In genomic region chr17:48627625-48628510, GRCh38 we compare ENCODE assay signal across 22 cellular contexts. TPM values are rescaled to one million over a fixed set of nuclear protein-coding genes. Genes with fewer than 3 reads are reported as not detected.
A peak's percentile ranks its signal among the peaks of the same experiment; 100 is the strongest.
DNase-seq lines count a peak whose midpoint lies in the region; ATAC-seq, FAIRE-seq and TF ChIP-seq lines count a peak whose summit lies in the region.
"Had no signal": no experiment of that assay in that cellular context is flagged by ENCODE, and none has a peak within 500 bp of the region (broad histone marks: within the 10 kb centered on the region; RNA-seq: fewer than 3 reads in every experiment).

No MANE protein-coding gene starts in this region.

- no peak for ATAC-seq in natural killer cell
- ATAC-seq in natural killer cell treated with Interleukin-12 subunit alpha and Interleukin-12 subunit beta and Interleukin-15 and Interleukin-18, amount 100 ng/mL, for 72 hours: no peak
- ATAC-seq in K562: peak; percentile 1
- no peak for ATAC-seq in HG03354 (IDR thresholded peaks at IDR 0.05; ENCODE audit: poor library complexity, severe bottlenecking, unreplicated experiment)

- POLR2A ChIA-PET in K562 (lab: Yijun Ruan, JAX): interaction anchor here (0.6 to 4.0 kb wide), 7 partner anchors 8 to 611 kb away, joined by 3 to 43 read pairs (median 3); no protein-coding TSS in a partner anchor

- H3K4me2 ChIP-seq in K562 (ENCODE audit: insufficient read depth, low read length): peak overlapping the region; percentile 99
- H3K4me2 ChIP-seq: BLaER1 had no signal

- H3K27me3 Mint-ChIP-seq in natural killer cell (ENCODE audit: low read depth in 2 of 2) (peaks cover 80 to 90% of the 10 kb centered on the region in 2 donors), mesothelial cell of epicardium (ENCODE audit: low read depth) (peaks cover 87% of the 10 kb centered on the region)
- H3K27me3 Mint-ChIP-seq in natural killer cell treated with Interleukin-12 subunit alpha and Interleukin-12 subunit beta and Interleukin-15 and Interleukin-18, amount 100 ng/mL, for 72 hours: peaks cover 63 to 78% of the 10 kb centered on the region in 2 donors

- no peaks in the 10 kb centered on the region for H3K9me3 ChIP-seq in K562 (replicated peaks; ENCODE audit: control insufficient read depth, insufficient read depth, low read depth, low read length)
- H3K9me3 ChIP-seq: BLaER1, left ventricle myocardium inferior, stomach, tibial nerve had no signal

- no peaks in the 10 kb centered on the region for H3K9me3 Mint-ChIP-seq in natural killer cell
- H3K9me3 Mint-ChIP-seq in natural killer cell treated with Interleukin-12 subunit alpha and Interleukin-12 subunit beta and Interleukin-15 and Interleukin-18, amount 100 ng/mL, for 72 hours: no peaks in the 10 kb centered on the region
- H3K9me3 Mint-ChIP-seq in mesothelial cell of epicardium: no peaks in the 10 kb centered on the region
- H3K9me3 Mint-ChIP-seq: activated CD4-positive, alpha-beta memory T cell treated with anti-CD3 and anti-CD28 coated beads for 36 hours; dendritic cell treated with granulocyte-macrophage colony-stimulating factor and Interleukin-4, amounts not matched to agents 40 ng/mL and 50 ng/mL, for 4 days had no signal

- no peak for TF ChIP-seq EP300 in K562 (IDR thresholded peaks at IDR 0.05; ENCODE audit: low read length)

- peak overlapping the region; percentile 73 for H2AFZ ChIP-seq in K562 (ENCODE audit: low read depth, low read length)

- H3K9me1 ChIP-seq in K562 (ENCODE audit: control insufficient read depth, insufficient read depth, low read length): no peaks in the 10 kb centered on the region

- CTCF ChIA-PET in K562 (lab: Yijun Ruan, JAX; ENCODE audit: low intra/inter-chr PET ratio): no interaction called here

- intact Hi-C loops in natural killer cell (cut with micrococcal nuclease): no loop called here
- intact Hi-C loops in K562 (cut with micrococcal nuclease): loop anchor here (2.0 to 5.0 kb wide), 2 partner anchors 81 to 369 kb away; partner anchors contain the start of gene IGF2BP1

- in situ Hi-C loops in K562 (cut with MboI): loop anchor here (10.0 kb wide), 1 partner anchor 593 kb away; the partner anchor contains the start of gene COPZ2

- H3K4me1 ChIP-seq in K562 (replicated peaks in 1 of 2; ENCODE audit: control insufficient read depth in 2 of 2, insufficient read depth in 2 of 2, low read length in 2 of 2): peaks cover 39 to 67% of the 10 kb centered on the region in 2 experiments

- H3K27ac ChIP-seq in K562 (ENCODE audit: extremely low read depth, low read depth, low read length): peak overlapping the region; percentile 97
- H3K27ac ChIP-seq: BLaER1, cardiac muscle cell, left ventricle myocardium inferior, stomach, tibial nerve had no signal

- H3K4me3 Mint-ChIP-seq in natural killer cell: peak overlapping the region; percentile 64
- H3K4me3 Mint-ChIP-seq in natural killer cell treated with Interleukin-12 subunit alpha and Interleukin-12 subunit beta and Interleukin-15 and Interleukin-18, amount 100 ng/mL, for 72 hours: no peak overlapping the region
- peak overlapping the region; percentile 84 for H3K4me3 Mint-ChIP-seq in mesothelial cell of epicardium
- H3K4me3 Mint-ChIP-seq: dendritic cell treated with granulocyte-macrophage colony-stimulating factor and Interleukin-4, amounts not matched to agents 40 ng/mL and 50 ng/mL, for 4 days had no signal

- peak overlapping the region; percentile 97 for H3K4me3 ChIP-seq in K562
- H3K4me3 ChIP-seq: BLaER1, cardiac muscle cell, left ventricle myocardium inferior, stomach, tibial nerve had no signal

- 0 out of 2 replicates have a peak, but pooled peaks have one; percentile 38 for TF ChIP-seq POLR2A in K562 (conservative IDR thresholded peaks at IDR 0.05)

- peaks cover 19% of the 10 kb centered on the region for H4K20me1 ChIP-seq in K562 (replicated peaks; ENCODE audit: control insufficient read depth, insufficient read depth, low read length)

- H3K27me3 ChIP-seq in K562 (ENCODE audit: control insufficient read depth in 2 of 2, insufficient read depth in 2 of 2, low read length in 2 of 2): no peaks in the 10 kb centered on the region

- peak overlapping the region; percentile 91 to 95 for H3K9ac ChIP-seq in K562 (ENCODE audit: insufficient read depth in 1 of 2, low read depth in 2 of 2, low read length in 2 of 2)
- H3K9ac ChIP-seq: BLaER1 had no signal

- peaks cover 19% of the 10 kb centered on the region for H3K36me3 ChIP-seq in K562 (ENCODE audit: control insufficient read depth, insufficient read depth, low read length)
- H3K36me3 ChIP-seq: BLaER1, cardiac muscle cell, left ventricle myocardium inferior, stomach, tibial nerve had no signal

- DNase-seq in natural killer cell: no peak
- DNase-seq in natural killer cell treated with Interleukin-12 subunit alpha and Interleukin-12 subunit beta and Interleukin-15 and Interleukin-18, amount 100 ng/mL, for 72 hours (ENCODE audit: low spot score): no peak
- DNase-seq in K562 (ENCODE audit: extremely low read depth in 1 of 4, low spot score in 3 of 4): peak in 2 of 4 experiments; percentile 54 to 63
- DNase-seq in mesothelial cell of epicardium (ENCODE audit: low spot score in 2 of 2, unreplicated experiment in 2 of 2): no peak
- no peak for DNase-seq in NK-92 treated with Interleukin-12 subunit alpha and Interleukin-12 subunit beta, amount 100 ng/mL, for 24 hours (lab: John Stamatoyannopoulos, UW)
- DNase-seq in glomerular visceral epithelial cell (ENCODE audit: extremely low spot score): no peak
- DNase-seq in NCI-H446 treated with DMSO at 0.1 percent for 48 hours (lab: John Stamatoyannopoulos, UW): no peak
- DNase-seq: activated CD4-positive, alpha-beta memory T cell treated with anti-CD3 and anti-CD28 coated beads for 36 hours; activated gamma-delta T cell treated with Interleukin-2 at 50 U/mL for 16 hours; amniotic stem cell; GOT3; left ventricle myocardium inferior; NCI-H2171; stimulated activated CD4-positive, alpha-beta T cell treated with anti-CD3 and anti-CD28 coated beads, Interleukin-4, amount 100 ng/mL, for 4 hours; stomach had no signal

- TF ChIP-seq RAD21 in K562 (CRISPR knock-in tag; conservative IDR thresholded peaks at IDR 0.05 in 1 of 2, IDR thresholded peaks at IDR 0.05 in 1 of 2): no peak

- no peak overlapping the region for H3K27ac Mint-ChIP-seq in natural killer cell
- no peak overlapping the region for H3K27ac Mint-ChIP-seq in natural killer cell treated with Interleukin-12 subunit alpha and Interleukin-12 subunit beta and Interleukin-15 and Interleukin-18, amount 100 ng/mL, for 72 hours
- peak overlapping the region; percentile 26 for H3K27ac Mint-ChIP-seq in mesothelial cell of epicardium
- H3K27ac Mint-ChIP-seq: activated CD4-positive, alpha-beta memory T cell treated with anti-CD3 and anti-CD28 coated beads for 36 hours; dendritic cell treated with granulocyte-macrophage colony-stimulating factor and Interleukin-4, amounts not matched to agents 40 ng/mL and 50 ng/mL, for 4 days had no signal

- no TSS peak for BruUV-seq in K562 (replicated peaks; lab: Mats Ljungman, UMichigan)

- TF ChIP-seq CTCF in natural killer cell (IDR thresholded peaks at IDR 0.05): no peak
- TF ChIP-seq CTCF in K562 (IDR thresholded peaks at IDR 0.05 in 2 of 3, conservative IDR thresholded peaks at IDR 0.05 in 1 of 3; ENCODE audit: insufficient read depth in 2 of 3, low read depth in 1 of 3, low read length in 3 of 3): no peak
- no peak for TF ChIP-seq CTCF in mesothelial cell of epicardium (IDR thresholded peaks at IDR 0.05; ENCODE audit: unreplicated experiment)

- FAIRE-seq in K562 (lab: Jason Lieb, UNC): no peak
- FAIRE-seq: D721Med had no signal

- H3K4me1 Mint-ChIP-seq in natural killer cell (peaks cover 18 to 22% of the 10 kb centered on the region in 2 donors), mesothelial cell of epicardium (peaks cover 51% of the 10 kb centered on the region)
- H3K4me1 Mint-ChIP-seq in natural killer cell treated with Interleukin-12 subunit alpha and Interleukin-12 subunit beta and Interleukin-15 and Interleukin-18, amount 100 ng/mL, for 72 hours (ENCODE audit: low read depth in 2 of 2): peaks cover 17 to 27% of the 10 kb centered on the region in 2 donors

- H3K79me2 ChIP-seq in K562 (ENCODE audit: control insufficient read depth, insufficient read depth, low read length): peaks cover 84% of the 10 kb centered on the region

- H3K36me3 Mint-ChIP-seq in natural killer cell (no peaks in the 10 kb centered on the region), mesothelial cell of epicardium (peaks cover 14% of the 10 kb centered on the region)
- no peaks in the 10 kb centered on the region for H3K36me3 Mint-ChIP-seq in natural killer cell treated with Interleukin-12 subunit alpha and Interleukin-12 subunit beta and Interleukin-15 and Interleukin-18, amount 100 ng/mL, for 72 hours
- H3K36me3 Mint-ChIP-seq: activated CD4-positive, alpha-beta memory T cell treated with anti-CD3 and anti-CD28 coated beads for 36 hours had no signal

- WGBS in K562 (ENCODE audit: insufficient coverage, low coverage, missing lambda C conversion rate): 3% methylated on average over 25 of the region's 27 CpGs

RNA-seq across cellular contexts. Expression of gene HOXB9, which starts 1.7 kb away (rescaled TPM):
- total RNA-seq in natural killer cell: 1 to 10 TPM in 1 of 3 donors, under 1 TPM in 2; 0.12 to 1.0 (median 0.18) TPM
- total RNA-seq in natural killer cell treated with Interleukin-12 subunit alpha and Interleukin-12 subunit beta and Interleukin-15 and Interleukin-18, amount 100 ng/mL, for 72 hours: 1 to 10 TPM in 1 of 2 donors, under 1 TPM in 1; 0.78 to 2.7 TPM
- total RNA-seq in K562 (2011; cell fraction: chromatin; rRNA removed; ENCODE audit: low replicate concordance): 92.5 and 108 TPM in 2 replicates
- total RNA-seq in K562 (2011; cell fraction: nucleolus; rRNA removed): 55.1 and 62.2 TPM in 2 replicates
- total RNA-seq in K562 (2011; cell fraction: nucleoplasm; rRNA removed): 83.2 and 118 TPM in 2 replicates
- 77.6 and 91.3 TPM in 2 replicates for total RNA-seq in K562 (2014; rRNA removed)
- 64.8 and 71.4 TPM in 2 replicates for total RNA-seq in K562 (2014; rRNA removed; fragmentation: Illumina TruSeq; extraction: Trizol)
- total RNA-seq in K562 (2015; rRNA removed; fragmentation: Illumina TruSeq; extraction: Trizol): 54.3 and 54.6 TPM in 2 replicates
- total RNA-seq in K562 (2021): 136 and 146 TPM in 2 replicates
- 104 and 141 TPM in 2 replicates for polyA plus RNA-seq in K562 (2011; rRNA removed)
- polyA plus RNA-seq in K562 (2011; cell fraction: cytosol; rRNA removed): 113 and 142 TPM in 2 replicates
- polyA plus RNA-seq in K562 (2011; cell fraction: nucleus; rRNA removed): 117 and 138 TPM in 2 replicates
- 89.9 and 176 TPM in 2 replicates for polyA plus RNA-seq in K562 (2012)
- 187 and 196 TPM in 2 replicates for polyA plus RNA-seq in K562 (2014; fragmentation: Illumina TruSeq; extraction: Trizol)
- 1 to 10 TPM; 3.1 to 5.2 TPM for polyA plus RNA-seq in K562 (2014; fragmentation: Nextera tagmentation; extraction: Ambion mirVana)
- polyA plus RNA-seq in K562 (2014; rRNA removed): 136 and 145 TPM in 2 replicates
- 54.1 and 61.9 TPM in 2 replicates for polyA minus RNA-seq in K562 (2011; rRNA and poly(A)+ RNA removed)
- 46.9 and 52.2 TPM in 2 replicates for polyA minus RNA-seq in K562 (2011; cell fraction: cytosol; rRNA and poly(A)+ RNA removed)
- polyA minus RNA-seq in K562 (2011; cell fraction: nucleus; rRNA and poly(A)+ RNA removed): 28.9 and 46.7 TPM in 2 replicates
- 33.8 to 35.4 TPM (median 34.4 TPM) in 3 replicates for total RNA-seq in mesothelial cell of epicardium
- total RNA-seq: cardiac muscle cell, left ventricle myocardium inferior had no signal
- polyA plus RNA-seq: cardiac muscle cell, stomach had no signal

RNA-seq across cellular contexts. Expression of gene HOXB8, which starts 12.8 kb away (rescaled TPM):
- total RNA-seq in natural killer cell: not detected
- not detected for total RNA-seq in natural killer cell treated with Interleukin-12 subunit alpha and Interleukin-12 subunit beta and Interleukin-15 and Interleukin-18, amount 100 ng/mL, for 72 hours
- 13.9 and 15.4 TPM in 2 replicates for total RNA-seq in K562 (2011; cell fraction: chromatin; rRNA removed; ENCODE audit: low replicate concordance)
- 8.9 and 11.7 TPM in 2 replicates for total RNA-seq in K562 (2011; cell fraction: nucleolus; rRNA removed)
- total RNA-seq in K562 (2011; cell fraction: nucleoplasm; rRNA removed): 12.5 and 25.9 TPM in 2 replicates
- 5.1 and 9.3 TPM in 2 replicates for total RNA-seq in K562 (2014; rRNA removed)
- total RNA-seq in K562 (2014; rRNA removed; fragmentation: Illumina TruSeq; extraction: Trizol): 1.5 and 2.9 TPM in 2 replicates
- total RNA-seq in K562 (2015; rRNA removed; fragmentation: Illumina TruSeq; extraction: Trizol): 2.1 and 2.5 TPM in 2 replicates
- 14.9 and 17.7 TPM in 2 replicates for total RNA-seq in K562 (2021)
- polyA plus RNA-seq in K562 (2011; rRNA removed): 3.6 and 4.6 TPM in 2 replicates
- polyA plus RNA-seq in K562 (2011; cell fraction: cytosol; rRNA removed): 7.3 and 10.8 TPM in 2 replicates
- 16.6 and 22.3 TPM in 2 replicates for polyA plus RNA-seq in K562 (2011; cell fraction: nucleus; rRNA removed)
- polyA plus RNA-seq in K562 (2012): 5.9 and 20.0 TPM in 2 replicates
- polyA plus RNA-seq in K562 (2014; fragmentation: Illumina TruSeq; extraction: Trizol): 7.0 and 8.3 TPM in 2 replicates
- polyA plus RNA-seq in K562 (2014; fragmentation: Nextera tagmentation; extraction: Ambion mirVana): 1 to 10 TPM in 1 of 2 experiments, under 1 TPM in 1; 0.52 to 1.2 TPM
- polyA plus RNA-seq in K562 (2014; rRNA removed): 18.8 and 23.8 TPM in 2 replicates
- 1.8 and 2.2 TPM in 2 replicates for polyA minus RNA-seq in K562 (2011; rRNA and poly(A)+ RNA removed)
- polyA minus RNA-seq in K562 (2011; cell fraction: cytosol; rRNA and poly(A)+ RNA removed): 2.4 and 7.1 TPM in 2 replicates
- polyA minus RNA-seq in K562 (2011; cell fraction: nucleus; rRNA and poly(A)+ RNA removed): 3.1 and 4.2 TPM in 2 replicates
- total RNA-seq in mesothelial cell of epicardium: 75.7 to 82.4 TPM (median 78.8 TPM) in 3 replicates
- total RNA-seq: activated CD4-positive, alpha-beta memory T cell treated with anti-CD3 and anti-CD28 coated beads for 36 hours; cardiac muscle cell; left ventricle myocardium inferior; mucosa of gallbladder had no signal
- polyA plus RNA-seq: cardiac muscle cell had no signal

RNA-seq across cellular contexts. Expression of gene HOXB7, which starts 17.1 kb away (rescaled TPM):
- total RNA-seq in natural killer cell: 1 to 10 TPM in 1 of 3 donors, under 1 TPM in 2; 0.45 to 1.4 (median 0.97) TPM
- 1 to 10 TPM; 1.1 to 2.7 TPM for total RNA-seq in natural killer cell treated with Interleukin-12 subunit alpha and Interleukin-12 subunit beta and Interleukin-15 and Interleukin-18, amount 100 ng/mL, for 72 hours
- 1.4 and 3.5 TPM in 2 replicates for total RNA-seq in K562 (2011; cell fraction: chromatin; rRNA removed; ENCODE audit: low replicate concordance)
- 0.79 and 1.5 TPM in 2 replicates for total RNA-seq in K562 (2011; cell fraction: nucleolus; rRNA removed)
- total RNA-seq in K562 (2011; cell fraction: nucleoplasm; rRNA removed): 2.1 TPM in 2 replicates
- 8.3 and 11.0 TPM in 2 replicates for total RNA-seq in K562 (2014; rRNA removed)
- total RNA-seq in K562 (2014; rRNA removed; fragmentation: Illumina TruSeq; extraction: Trizol): 13.5 and 14.7 TPM in 2 replicates
- total RNA-seq in K562 (2015; rRNA removed; fragmentation: Illumina TruSeq; extraction: Trizol): 14.8 and 16.7 TPM in 2 replicates
- total RNA-seq in K562 (2021): 8.2 and 10.8 TPM in 2 replicates
- polyA plus RNA-seq in K562 (2011; rRNA removed): 5.5 and 5.9 TPM in 2 replicates
- 8.3 and 8.4 TPM in 2 replicates for polyA plus RNA-seq in K562 (2011; cell fraction: cytosol; rRNA removed)
- polyA plus RNA-seq in K562 (2011; cell fraction: nucleus; rRNA removed): 2.7 and 3.9 TPM in 2 replicates
- 10.4 and 16.5 TPM in 2 replicates for polyA plus RNA-seq in K562 (2012)
- 10.3 and 11.6 TPM in 2 replicates for polyA plus RNA-seq in K562 (2014; fragmentation: Illumina TruSeq; extraction: Trizol)
- 1 to 10 TPM; 5.7 to 5.8 TPM for polyA plus RNA-seq in K562 (2014; fragmentation: Nextera tagmentation; extraction: Ambion mirVana)
- polyA plus RNA-seq in K562 (2014; rRNA removed): 11.1 and 13.9 TPM in 2 replicates
- polyA minus RNA-seq in K562 (2011; rRNA and poly(A)+ RNA removed): 1.9 and 2.5 TPM in 2 replicates
- polyA minus RNA-seq in K562 (2011; cell fraction: cytosol; rRNA and poly(A)+ RNA removed): 2.9 and 3.5 TPM in 2 replicates
- 0.67 and 2.3 TPM in 2 replicates for polyA minus RNA-seq in K562 (2011; cell fraction: nucleus; rRNA and poly(A)+ RNA removed)
- total RNA-seq in mesothelial cell of epicardium: 18.6 to 20.3 TPM (median 19.5 TPM) in 3 replicates
- total RNA-seq: cardiac muscle cell had no signal
- polyA plus RNA-seq: cardiac muscle cell had no signal

RNA-seq across cellular contexts. Expression of gene HOXB6, which starts 23.1 kb away (rescaled TPM):
- total RNA-seq in natural killer cell (not detected), K562 (2014; rRNA removed) (6.5 and 9.1 TPM in 2 replicates), K562 (2014; rRNA removed; fragmentation: Illumina TruSeq; extraction: Trizol) (3.9 and 4.9 TPM in 2 replicates), K562 (2015; rRNA removed; fragmentation: Illumina TruSeq; extraction: Trizol) (7.3 and 7.5 TPM in 2 replicates), K562 (2021) (10.6 and 14.2 TPM in 2 replicates), mesothelial cell of epicardium (56.4 to 63.1 TPM (median 59.7 TPM) in 3 replicates)
- 1 to 10 TPM; 1.9 to 2.2 TPM for total RNA-seq in natural killer cell treated with Interleukin-12 subunit alpha and Interleukin-12 subunit beta and Interleukin-15 and Interleukin-18, amount 100 ng/mL, for 72 hours
- total RNA-seq in K562 (2011; cell fraction: chromatin; rRNA removed; ENCODE audit: low replicate concordance): 18.7 and 26.2 TPM in 2 replicates
- total RNA-seq in K562 (2011; cell fraction: nucleolus; rRNA removed): 10.4 and 11.2 TPM in 2 replicates
- 12.0 and 17.8 TPM in 2 replicates for total RNA-seq in K562 (2011; cell fraction: nucleoplasm; rRNA removed)
- polyA plus RNA-seq in K562 (2011; rRNA removed) (2.3 and 3.0 TPM in 2 replicates), K562 (2014; fragmentation: Illumina TruSeq; extraction: Trizol) (4.0 and 7.7 TPM in 2 replicates), K562 (2014; fragmentation: Nextera tagmentation; extraction: Ambion mirVana) (1 to 10 TPM; 1.2 to 1.9 TPM), K562 (2014; rRNA removed) (13.7 and 14.8 TPM in 2 replicates)
- polyA plus RNA-seq in K562 (2011; cell fraction: cytosol; rRNA removed): 3.7 and 4.0 TPM in 2 replicates
- polyA plus RNA-seq in K562 (2011; cell fraction: nucleus; rRNA removed): 16.7 and 17.3 TPM in 2 replicates
- 9.7 and 11.7 TPM in 2 replicates for polyA plus RNA-seq in K562 (2012)
- polyA minus RNA-seq in K562 (2011; rRNA and poly(A)+ RNA removed): 0.42 and 0.63 TPM in 2 replicates
- polyA minus RNA-seq in K562 (2011; cell fraction: cytosol; rRNA and poly(A)+ RNA removed): 1.3 TPM in 1 of 2 replicates, not detected in the other
- polyA minus RNA-seq in K562 (2011; cell fraction: nucleus; rRNA and poly(A)+ RNA removed): 3.5 and 8.1 TPM in 2 replicates
- polyA plus RNA-seq: cardiac muscle cell had no signal

RNA-seq across cellular contexts. Expression of gene HOXB5, which starts 34.3 kb away (rescaled TPM):
- not detected for total RNA-seq in natural killer cell
- total RNA-seq in natural killer cell treated with Interleukin-12 subunit alpha and Interleukin-12 subunit beta and Interleukin-15 and Interleukin-18, amount 100 ng/mL, for 72 hours: under 1 TPM in 1 of 2 donors, not detected in 1; 0.70 TPM
- total RNA-seq in K562 (2011; cell fraction: chromatin; rRNA removed; ENCODE audit: low replicate concordance): 4.9 and 5.1 TPM in 2 replicates
- 1.8 and 2.0 TPM in 2 replicates for total RNA-seq in K562 (2011; cell fraction: nucleolus; rRNA removed)
- 2.4 and 3.7 TPM in 2 replicates for total RNA-seq in K562 (2011; cell fraction: nucleoplasm; rRNA removed)
- total RNA-seq in K562 (2014; rRNA removed): 0.27 and 0.57 TPM in 2 replicates
- 0.38 and 0.65 TPM in 2 replicates for total RNA-seq in K562 (2014; rRNA removed; fragmentation: Illumina TruSeq; extraction: Trizol)
- 0.75 and 0.80 TPM in 2 replicates for total RNA-seq in K562 (2015; rRNA removed; fragmentation: Illumina TruSeq; extraction: Trizol)
- total RNA-seq in K562 (2021): 2.4 and 2.6 TPM in 2 replicates
- polyA plus RNA-seq in K562 (2011; rRNA removed): 0.36 and 0.87 TPM in 2 replicates
- polyA plus RNA-seq in K562 (2011; cell fraction: cytosol; rRNA removed): 0.36 and 0.52 TPM in 2 replicates
- 3.7 TPM in 2 replicates for polyA plus RNA-seq in K562 (2011; cell fraction: nucleus; rRNA removed)
- 2.9 and 6.4 TPM in 2 replicates for polyA plus RNA-seq in K562 (2012)
- 1.4 and 1.5 TPM in 2 replicates for polyA plus RNA-seq in K562 (2014; fragmentation: Illumina TruSeq; extraction: Trizol)
- under 1 TPM; 0.24 to 0.25 TPM for polyA plus RNA-seq in K562 (2014; fragmentation: Nextera tagmentation; extraction: Ambion mirVana)
- polyA plus RNA-seq in K562 (2014; rRNA removed): 2.7 and 3.2 TPM in 2 replicates
- polyA minus RNA-seq in K562 (2011; rRNA and poly(A)+ RNA removed): 0.11 and 0.15 TPM in 2 replicates
- polyA minus RNA-seq in K562 (2011; cell fraction: cytosol; rRNA and poly(A)+ RNA removed): 0.38 and 0.82 TPM in 2 replicates
- polyA minus RNA-seq in K562 (2011; cell fraction: nucleus; rRNA and poly(A)+ RNA removed): 0.54 and 1.1 TPM in 2 replicates
- total RNA-seq in mesothelial cell of epicardium: 28.6 to 32.4 TPM (median 31.1 TPM) in 3 replicates
- total RNA-seq: activated CD4-positive, alpha-beta memory T cell treated with anti-CD3 and anti-CD28 coated beads for 36 hours; left ventricle myocardium inferior had no signal
